ENCODE assay signal across 26 cellular contexts in the genomic region with DNA sequence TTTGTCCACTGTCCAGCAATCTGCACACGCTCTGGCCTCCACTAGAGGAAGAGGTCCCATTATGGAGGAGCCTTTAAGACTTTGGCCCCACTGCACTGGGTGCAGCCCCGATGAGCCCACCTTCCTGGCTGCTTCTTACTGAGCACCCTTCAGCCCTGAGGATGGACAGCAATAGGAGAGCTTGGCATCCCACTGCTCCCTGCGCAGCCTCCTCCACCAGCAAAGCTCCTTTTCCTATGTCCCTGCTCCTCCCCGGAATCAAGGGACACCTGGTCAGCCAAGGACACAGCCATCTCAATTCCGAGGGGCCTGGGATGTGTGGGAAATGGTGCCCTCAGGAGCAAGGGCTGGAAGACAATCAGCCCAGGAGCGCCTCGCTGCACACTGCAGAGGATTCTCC.
DNase-seq lines count a peak whose midpoint lies in the region; ATAC-seq, FAIRE-seq and TF ChIP-seq lines count a peak whose summit lies in the region.
"Had no signal": no experiment of that assay in that cellular context is flagged by ENCODE, and none has a peak within 500 bp of the region (broad histone marks: within the 10 kb centered on the region; RNA-seq: fewer than 3 reads in every experiment).

No MANE protein-coding gene starts in this region.

- H3K79me2 ChIP-seq in HepG2 (ENCODE audit: insufficient read depth, low read length): no peaks in the 10 kb centered on the region

- POLR2A ChIA-PET in HepG2 (lab: Yijun Ruan, JAX): interaction anchor here (1.0 to 2.1 kb wide), 3 partner anchors 11 to 242 kb away, joined by 4 to 6 read pairs (median 5); a partner anchor contains a TSS
- POLR2A ChIA-PET in activated CD4-positive, alpha-beta memory T cell treated with anti-CD3 and anti-CD28 coated beads for 36 hours (lab: Charles Lee): no interaction called here

- TF ChIP-seq RAD21 in HepG2 (CRISPR knock-in tag; IDR thresholded peaks at IDR 0.05): no peak

- H3K4me1 Mint-ChIP-seq in osteocyte (ENCODE audit: unreplicated experiment): no peaks in the 10 kb centered on the region
- H3K4me1 Mint-ChIP-seq in activated CD4-positive, alpha-beta memory T cell treated with anti-CD3 and anti-CD28 coated beads for 36 hours (ENCODE audit: low read depth): peaks cover 13% of the 10 kb centered on the region

- H3K4me3 ChIP-seq in HepG2 (replicated peaks in 1 of 3; ENCODE audit: insufficient read depth in 1 of 3, low read depth in 2 of 3, low read length in 3 of 3) (no peak overlapping the region; a peak in 1 of 6 replicates), right lobe of liver (no peak overlapping the region)
- H3K4me3 ChIP-seq: A549; BLaER1 treated with 17β-estradiol and CSF1 and Interleukin-3, amounts not matched to agents 10 nM and 100 nM; GM12878; GM23338 had no signal

- CTCF ChIA-PET in HepG2 (lab: Yijun Ruan, JAX; ENCODE audit: low intra/inter-chr PET ratio, low total read pairs): no interaction called here
- CTCF ChIA-PET in activated CD4-positive, alpha-beta memory T cell treated with anti-CD3 and anti-CD28 coated beads for 36 hours (lab: Charles Lee): interaction anchor here (0.6 to 8.9 kb wide), 5 partner anchors 9 to 242 kb away, joined by 3 to 101 read pairs (median 26); a partner anchor contains a TSS

- TF ChIP-seq EP300 in HepG2 (IDR thresholded peaks at IDR 0.05; ENCODE audit: low read depth in 2 of 2, low read length in 2 of 2): no peak
- no peak for TF ChIP-seq EP300 in HepG2 (CRISPR knock-in tag; IDR thresholded peaks at IDR 0.05; ENCODE audit: borderline replicate concordance)

- no peaks in the 10 kb centered on the region for H3K9me3 Mint-ChIP-seq in osteocyte (ENCODE audit: unreplicated experiment)
- H3K9me3 Mint-ChIP-seq in activated CD4-positive, alpha-beta memory T cell treated with anti-CD3 and anti-CD28 coated beads for 36 hours: no peaks in the 10 kb centered on the region
- H3K9me3 Mint-ChIP-seq: CD4-positive, alpha-beta T cell; CD8-positive, alpha-beta memory T cell; GM23338 had no signal

- no peak overlapping the region for H3K9ac ChIP-seq in HepG2 (ENCODE audit: insufficient read depth, low read depth, low read length)
- H3K9ac ChIP-seq: BLaER1 treated with 17β-estradiol and CSF1 and Interleukin-3, amounts not matched to agents 10 nM and 100 nM had no signal

- TF ChIP-seq CTCF in HepG2 (CRISPR knock-in tag; IDR thresholded peaks at IDR 0.05) (no peak), right lobe of liver (IDR thresholded peaks at IDR 0.05) (no peak), osteocyte (IDR thresholded peaks at IDR 0.05) (no peak)

- H3K4me2 ChIP-seq in HepG2 (ENCODE audit: low read depth, low read length): peak overlapping the region; percentile 46
- H3K4me2 ChIP-seq: A549; BLaER1 treated with 17β-estradiol and CSF1 and Interleukin-3, amounts not matched to agents 10 nM and 100 nM; GM23338 had no signal

- no peaks in the 10 kb centered on the region for H3K9me3 ChIP-seq in HepG2 (ENCODE audit: low read length)
- H3K9me3 ChIP-seq in right lobe of liver: no peaks in the 10 kb centered on the region
- H3K9me3 ChIP-seq: A549; BE2C; BLaER1 treated with 17β-estradiol and CSF1 and Interleukin-3, amounts not matched to agents 10 nM and 100 nM had no signal

- intact Hi-C loops in HepG2 (cut with micrococcal nuclease; ENCODE audit: unreplicated experiment): loop anchor here (5.0 to 10.0 kb wide), 3 partner anchors 84 to 311 kb away; a partner anchor contains a TSS
- intact Hi-C loops in right lobe of liver (cut with DNase I): no loop called here
- intact Hi-C loops in activated CD4-positive, alpha-beta memory T cell treated with anti-CD3 and anti-CD28 coated beads for 36 hours (cut with micrococcal nuclease): loop anchor here (2.0 kb wide), 1 partner anchor 35 kb away; no protein-coding TSS in a partner anchor

- DNase-seq in HepG2 (ENCODE audit: low spot score): no peak
- DNase-seq in right lobe of liver: no peak
- DNase-seq in left kidney (ENCODE audit: low read depth, low spot score): peak; percentile 25
- DNase-seq in osteocyte (ENCODE audit: extremely low spot score, unreplicated experiment): peak; percentile 73
- no peak for DNase-seq in activated CD4-positive, alpha-beta memory T cell treated with anti-CD3 and anti-CD28 coated beads for 36 hours
- no peak for DNase-seq in activated CD4-positive, alpha-beta T cell treated with anti-CD3 and anti-CD28 coated beads, Interleukin-2, amount 50 U/mL, for 4 hours
- DNase-seq: 8988T; ACHN; AML-193; CD4-positive, alpha-beta T cell; CD8-positive, alpha-beta memory T cell; DMS 273 treated with DMSO at 0.1 percent for 48 hours; DMS79; EL; GDM1; HCEC 1CT had no signal

- H3K4me1 ChIP-seq in HepG2 (ENCODE audit: insufficient read depth, low read length): peaks cover 55% of the 10 kb centered on the region
- H3K4me1 ChIP-seq in right lobe of liver: no peaks in the 10 kb centered on the region

- H3K27ac ChIP-seq in HepG2 (ENCODE audit: extremely low read length, insufficient read depth, low read length) (no peak overlapping the region), right lobe of liver (no peak overlapping the region)
- H3K27ac ChIP-seq: A549; BLaER1 treated with 17β-estradiol and CSF1 and Interleukin-3, amounts not matched to agents 10 nM and 100 nM had no signal

- peaks cover 28% of the 10 kb centered on the region for H3K27me3 Mint-ChIP-seq in osteocyte (ENCODE audit: unreplicated experiment)
- peaks cover 17% of the 10 kb centered on the region for H3K27me3 Mint-ChIP-seq in activated CD4-positive, alpha-beta memory T cell treated with anti-CD3 and anti-CD28 coated beads for 36 hours

- in situ Hi-C loops in HepG2 (cut with HindIII; ENCODE audit: extremely low pct_ligation_motif_present, low pct_unique_long_range_greater_than_20kb): loop anchor here (10.0 kb wide), 1 partner anchor 243 kb away; a partner anchor contains a TSS

- WGBS in HepG2 (ENCODE audit: low lambda C conversion rate): 20% methylated on average over 2 of the region's 7 CpGs
- 83% methylated on average over 2 of the region's 7 CpGs for WGBS in right lobe of liver (ENCODE audit: insufficient coverage, low coverage, low lambda C conversion rate, missing lambda C conversion rate)

- no peak overlapping the region for H3K4me3 Mint-ChIP-seq in osteocyte (ENCODE audit: unreplicated experiment)
- no peak overlapping the region for H3K4me3 Mint-ChIP-seq in activated CD4-positive, alpha-beta memory T cell treated with anti-CD3 and anti-CD28 coated beads for 36 hours
- H3K4me3 Mint-ChIP-seq: CD14-positive monocyte; CD4-positive, alpha-beta T cell; CD8-positive, alpha-beta memory T cell; GM23338 had no signal

- no peaks in the 10 kb centered on the region for H3K27me3 ChIP-seq in HepG2 (ENCODE audit: control insufficient read depth in 1 of 2, insufficient read depth in 2 of 2, low read length in 2 of 2)
- no peaks in the 10 kb centered on the region for H3K27me3 ChIP-seq in right lobe of liver
- H3K27me3 ChIP-seq: BE2C; BLaER1 treated with 17β-estradiol and CSF1 and Interleukin-3, amounts not matched to agents 10 nM and 100 nM had no signal

- no peak overlapping the region for H2AFZ ChIP-seq in HepG2 (ENCODE audit: low read length)
- H2AFZ ChIP-seq: GM23338 had no signal

- H4K20me1 ChIP-seq in HepG2 (ENCODE audit: insufficient read depth, low read length): no peaks in the 10 kb centered on the region
- H4K20me1 ChIP-seq: BLaER1 treated with 17β-estradiol and CSF1 and Interleukin-3, amounts not matched to agents 10 nM and 100 nM had no signal

- H3K36me3 ChIP-seq in HepG2 (replicated peaks in 1 of 2; ENCODE audit: control insufficient read depth in 1 of 2, insufficient read depth in 2 of 2, low read length in 2 of 2): no peaks in the 10 kb centered on the region
- H3K36me3 ChIP-seq in right lobe of liver: no peaks in the 10 kb centered on the region
- H3K36me3 ChIP-seq: BE2C; BLaER1 treated with 17β-estradiol and CSF1 and Interleukin-3, amounts not matched to agents 10 nM and 100 nM had no signal

- FAIRE-seq in HepG2 (lab: Jason Lieb, UNC): no peak
- FAIRE-seq: A549, D721Med, GM12878, GM18507, H54 had no signal

- ATAC-seq in HepG2 (no peak; the same call in 1 of the 3 replicates), right lobe of liver (no peak), HG02759 (IDR thresholded peaks at IDR 0.05; ENCODE audit: unreplicated experiment) (no peak)
- ATAC-seq: A549, GM12878, GM23338 had no signal

- no peak overlapping the region for H3K27ac Mint-ChIP-seq in osteocyte (ENCODE audit: unreplicated experiment)
- H3K27ac Mint-ChIP-seq in activated CD4-positive, alpha-beta memory T cell treated with anti-CD3 and anti-CD28 coated beads for 36 hours: no peak overlapping the region
- H3K27ac Mint-ChIP-seq: CD4-positive, alpha-beta T cell; CD8-positive, alpha-beta memory T cell; GM23338 had no signal

- no peak for TF ChIP-seq POLR2A in HepG2 (IDR thresholded peaks at IDR 0.05; ENCODE audit: insufficient read depth in 1 of 2, low read depth in 2 of 2, low read length in 2 of 2)
- no peak for TF ChIP-seq POLR2A in right lobe of liver (IDR thresholded peaks at IDR 0.05)

- BruUV-seq in HepG2 (replicated peaks; lab: Mats Ljungman, UMichigan): no TSS peak

- no peaks in the 10 kb centered on the region for H3K36me3 Mint-ChIP-seq in osteocyte (ENCODE audit: unreplicated experiment)
- no peaks in the 10 kb centered on the region for H3K36me3 Mint-ChIP-seq in activated CD4-positive, alpha-beta memory T cell treated with anti-CD3 and anti-CD28 coated beads for 36 hours
- H3K36me3 Mint-ChIP-seq: CD14-positive monocyte; CD8-positive, alpha-beta memory T cell had no signal

TF ChIP-seq in HepG2, 621 proteins besides CTCF, POLR2A, EP300 and RAD21:
- TF ChIP-seq, protein P1, sequence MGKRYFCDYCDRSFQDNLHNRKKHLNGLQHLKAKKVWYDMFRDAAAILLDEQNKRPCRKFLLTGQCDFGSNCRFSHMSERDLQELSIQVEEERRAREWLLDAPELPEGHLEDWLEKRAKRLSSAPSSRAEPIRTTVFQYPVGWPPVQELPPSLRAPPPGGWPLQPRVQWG (CRISPR knock-in tag; IDR thresholded peaks at IDR 0.05; ENCODE audit: borderline replicate concordance, low read depth): no peak
- TF ChIP-seq SALL1 (CRISPR knock-in tag; IDR thresholded peaks at IDR 0.05): 0 out of 2 replicates have a peak, but pooled peaks have one; percentile 12

Comparison
In these comparisons a context has a peak if more than half of its experiments do, and no peak if none do; other contexts are left out.
1. intact Hi-C loops: an anchor here in HepG2 (5.0 to 10.0 kb wide) and activated CD4-positive, alpha-beta memory T cell treated with anti-CD3 and anti-CD28 coated beads for 36 hours (2.0 kb wide); none called in right lobe of liver.
2. DNase-seq: peak in left kidney (single experiment) and osteocyte (single experiment); none in HepG2 (single experiment), right lobe of liver (0 of 3), activated CD4-positive, alpha-beta memory T cell treated with anti-CD3 and anti-CD28 coated beads for 36 hours (single experiment) and activated CD4-positive, alpha-beta T cell treated with anti-CD3 and anti-CD28 coated beads, Interleukin-2, amount 50 U/mL, for 4 hours (0 of 2).